In genomic region chr11:123407124-123407995, GRCh38 we compare ENCODE assay signal across 8 cellular contexts. TPM values are rescaled to one million over a fixed set of nuclear protein-coding genes. Genes with fewer than 3 reads are reported as not detected.
DNase-seq lines count a peak whose midpoint lies in the region; ATAC-seq and TF ChIP-seq lines count a peak whose summit lies in the region.

No MANE protein-coding gene starts in this region.

- H3K27me3 Mint-ChIP-seq in activated CD4-positive, alpha-beta T cell treated with anti-CD3 and anti-CD28 coated beads, Interleukin-2, amount 10 ng/mL, durations not matched to agents 7 days and 5 days: no peaks in the 10 kb centered on the region

- H3K27ac ChIP-seq in DOHH2 (ENCODE audit: low read depth, low read length): no peak overlapping the region

- peak; percentile 63 for TF ChIP-seq CTCF in DOHH2 (IDR thresholded peaks at IDR 0.05; ENCODE audit: low read depth, low read length, poor library complexity, severe bottlenecking)
- TF ChIP-seq CTCF in mucosa of descending colon (IDR thresholded peaks at IDR 0.05): peak; percentile 42
- no peak for TF ChIP-seq CTCF in omental fat pad (IDR thresholded peaks at IDR 0.05)

- H3K9me3 ChIP-seq in DOHH2 (ENCODE audit: control insufficient read depth, insufficient read depth, low read length): no peaks in the 10 kb centered on the region
- no peaks in the 10 kb centered on the region for H3K9me3 ChIP-seq in mucosa of descending colon

- no peak overlapping the region for H3K4me2 ChIP-seq in DOHH2 (ENCODE audit: low read length)

- no peaks in the 10 kb centered on the region for H3K4me1 ChIP-seq in DOHH2 (ENCODE audit: control insufficient read depth, low read length)
- peaks cover 23% of the 10 kb centered on the region for H3K4me1 ChIP-seq in mucosa of descending colon (ENCODE audit: low read depth)

- H3K9me3 Mint-ChIP-seq in activated CD4-positive, alpha-beta T cell treated with anti-CD3 and anti-CD28 coated beads, Interleukin-2, amount 10 ng/mL, durations not matched to agents 7 days and 5 days: no peaks in the 10 kb centered on the region

- ATAC-seq in HG02678 (IDR thresholded peaks at IDR 0.05; ENCODE audit: unreplicated experiment): peak; percentile 52
- peak; percentile 93 for ATAC-seq in mucosa of descending colon
- ATAC-seq in omental fat pad (ENCODE audit: low FRiP score): no peak

- no peaks in the 10 kb centered on the region for H4K20me1 ChIP-seq in DOHH2 (ENCODE audit: control insufficient read depth, insufficient read depth, low read depth, low read length)

- no peaks in the 10 kb centered on the region for H3K79me2 ChIP-seq in DOHH2 (ENCODE audit: control insufficient read depth, low read length)

- peak; percentile 92 for DNase-seq in NCI-H345 (lab: John Stamatoyannopoulos, UW)
- peak; percentile 74 for DNase-seq in activated CD4-positive, alpha-beta T cell treated with anti-CD3 and anti-CD28 coated beads, Interleukin-2, amount 10 ng/mL, durations not matched to agents 7 days and 5 days
- peak; percentile 41 for DNase-seq in effector CD8-positive, alpha-beta T cell (lab: John Stamatoyannopoulos, UW)
- DNase-seq in mucosa of descending colon: peak in 2 of 3 donors; percentile 63 to 93
- DNase-seq in stimulated activated naive CD4-positive, alpha-beta T cell treated with Interleukin-2 at 50 U/mL for 16 hours (lab: John Stamatoyannopoulos, UW): peak; percentile 51
- no peak for DNase-seq in omental fat pad (ENCODE audit: low spot score)

- no peaks in the 10 kb centered on the region for H3K9me2 ChIP-seq in DOHH2 (replicated peaks; ENCODE audit: control insufficient read depth, low read length)

- H3K27ac Mint-ChIP-seq in activated CD4-positive, alpha-beta T cell treated with anti-CD3 and anti-CD28 coated beads, Interleukin-2, amount 10 ng/mL, durations not matched to agents 7 days and 5 days: no peak overlapping the region

- POLR2A ChIA-PET in activated CD4-positive, alpha-beta T cell treated with anti-CD3 and anti-CD28 coated beads, Interleukin-2, amount 10 ng/mL, durations not matched to agents 7 days and 5 days (lab: Charles Lee): interaction anchor here (0.7 kb wide), 1 partner anchor 237 kb away, joined by 3 read pairs; no protein-coding TSS in a partner anchor

- CTCF ChIA-PET in activated CD4-positive, alpha-beta T cell treated with anti-CD3 and anti-CD28 coated beads, Interleukin-2, amount 10 ng/mL, durations not matched to agents 7 days and 5 days (lab: Charles Lee): interaction anchor here (0.5 to 5.1 kb wide), 37 partner anchors 10 to 1065 kb away, joined by 3 to 41 read pairs (median 4); partner anchors contain the start of gene GRAMD1B

- H3F3A ChIP-seq in DOHH2 (ENCODE audit: control insufficient read depth, insufficient read depth): no peaks in the 10 kb centered on the region

- H3K36me3 ChIP-seq in DOHH2 (ENCODE audit: control insufficient read depth, low read length) (no peaks in the 10 kb centered on the region), mucosa of descending colon (ENCODE audit: low read depth) (no peaks in the 10 kb centered on the region)

- peak overlapping the region; percentile 68 for H3K4me3 Mint-ChIP-seq in activated CD4-positive, alpha-beta T cell treated with anti-CD3 and anti-CD28 coated beads, Interleukin-2, amount 10 ng/mL, durations not matched to agents 7 days and 5 days

- intact Hi-C loops in mucosa of descending colon (cut with DNase I, micrococcal nuclease): loop anchor here in 1 of 2 donors (2.0 kb wide), 1 partner anchor 71 kb away; no protein-coding TSS in a partner anchor

- no peaks in the 10 kb centered on the region for H3K36me3 Mint-ChIP-seq in activated CD4-positive, alpha-beta T cell treated with anti-CD3 and anti-CD28 coated beads, Interleukin-2, amount 10 ng/mL, durations not matched to agents 7 days and 5 days (ENCODE audit: low read depth)

- peaks cover 48% of the 10 kb centered on the region for H3K4me1 Mint-ChIP-seq in activated CD4-positive, alpha-beta T cell treated with anti-CD3 and anti-CD28 coated beads, Interleukin-2, amount 10 ng/mL, durations not matched to agents 7 days and 5 days

- H3K4me3 ChIP-seq in DOHH2 (ENCODE audit: low read length) (no peak overlapping the region), mucosa of descending colon (no peak overlapping the region)

- peaks cover 33% of the 10 kb centered on the region for H3K27me3 ChIP-seq in DOHH2 (ENCODE audit: control insufficient read depth, low read length)

RNA-seq across cellular contexts. Expression of gene GRAMD1B, which starts 22.7 kb away (rescaled TPM):
- 10 to 100 TPM; 35.3 to 36.3 TPM for total RNA-seq in activated CD4-positive, alpha-beta T cell treated with anti-CD3 and anti-CD28 coated beads, Interleukin-2, amount 10 ng/mL, durations not matched to agents 7 days and 5 days
- total RNA-seq in mucosa of descending colon: 1 to 10 TPM; 3.2 to 4.4 (median 4.1) TPM
- 1 to 10 TPM; 2.1 to 8.5 (median 7.0) TPM for total RNA-seq in omental fat pad

Comparison
In these comparisons a context has a peak if more than half of its experiments do, and no peak if none do; other contexts are left out.
1. CTCF ChIP-seq: peak in DOHH2 (single experiment) and mucosa of descending colon (single experiment); none in omental fat pad (0 of 3).